Comparison of ENCODE assay signal across 1 cellular context in the genomic region with DNA sequence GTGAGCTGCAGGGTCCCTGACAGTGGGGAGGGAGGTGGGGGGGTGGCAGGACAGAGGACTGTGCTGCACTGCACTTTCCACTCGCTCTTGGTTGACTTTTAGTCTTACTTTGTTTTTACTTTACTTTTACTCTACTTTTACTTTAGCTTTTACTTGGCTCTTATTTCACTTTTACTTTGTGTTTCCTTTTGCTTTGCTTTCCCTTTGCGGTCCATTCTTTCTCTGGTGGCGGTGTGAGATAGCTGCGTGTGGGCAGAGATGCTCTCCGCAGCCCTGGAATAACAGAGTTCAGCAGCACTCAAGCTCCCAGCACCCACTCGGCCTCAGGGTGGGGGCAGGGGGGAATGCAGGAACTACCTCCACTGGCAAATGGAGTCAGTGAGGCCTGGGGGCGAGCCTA.
A peak's percentile ranks its signal among the peaks of the same experiment; 100 is the strongest.
TF ChIP-seq lines count a peak whose summit lies in the region.

No MANE protein-coding gene starts in this region.

TF ChIP-seq in GM12878, 131 proteins besides CTCF, POLR2A, EP300 and RAD21:
- peak; percentile 26 for TF ChIP-seq RUNX3 (IDR thresholded peaks at IDR 0.05; ENCODE audit: low read length)
- TF ChIP-seq RAD51 (IDR thresholded peaks at IDR 0.05) = no peak
- no peak for TF ChIP-seq LARP7 (IDR thresholded peaks at IDR 0.05)
- TF ChIP-seq POLR2AphosphoS5 (IDR thresholded peaks at IDR 0.05; ENCODE audit: low read length) = no peak
